ENCODE assay signal across 1 cellular context in genomic region chr12:58841058-58841798, GRCh38.
TF ChIP-seq lines count a peak whose summit lies in the region.

No MANE protein-coding gene starts in this region.

TF ChIP-seq in SK-N-SH, 30 proteins besides CTCF, POLR2A, EP300 and RAD21 (continued from another document):
- TF ChIP-seq ZBTB33 (IDR thresholded peaks at IDR 0.05; ENCODE audit: borderline replicate concordance, low read depth) (no peak), TEAD4 (IDR thresholded peaks at IDR 0.05; ENCODE audit: borderline replicate concordance, insufficient read depth) (no peak), GABPA (IDR thresholded peaks at IDR 0.05; ENCODE audit: low read depth) (no peak), SMC3 (IDR thresholded peaks at IDR 0.05; ENCODE audit: low read depth, low read length) (no peak), RCOR1 (IDR thresholded peaks at IDR 0.05; ENCODE audit: low read length) (no peak), ELF1 (IDR thresholded peaks at IDR 0.05) (no peak), IRF3 (IDR thresholded peaks at IDR 0.05; ENCODE audit: low read depth, low read length) (no peak), NFIC (IDR thresholded peaks at IDR 0.05; ENCODE audit: borderline replicate concordance) (no peak), POLR2AphosphoS5 (IDR thresholded peaks at IDR 0.05; ENCODE audit: low read depth, low read length) (no peak), RXRA (IDR thresholded peaks at IDR 0.05; ENCODE audit: borderline replicate concordance, low read depth) (no peak), MXI1 (IDR thresholded peaks at IDR 0.05; ENCODE audit: low read depth, low read length) (no peak)
